In genomic region chr14:71320107-71320733, GRCh38 we compare ENCODE assay signal across 8 cellular contexts. TPM values are rescaled to one million over a fixed set of nuclear protein-coding genes. Genes with fewer than 3 reads are reported as not detected.
DNase-seq lines count a peak whose midpoint lies in the region; TF ChIP-seq lines count a peak whose summit lies in the region.

Gene SIPA1L1 (plus strand): TSS chr14:71320476.

- DNase-seq in CMK (ENCODE audit: low read depth) = peak; percentile 93
- DNase-seq in GM20000 (ENCODE audit: low spot score) = peak; percentile 96
- peak; percentile 95 for DNase-seq in HT-29 (ENCODE audit: low spot score)
- peak; percentile 96 to 99 for DNase-seq in NOMO-1 (lab: John Stamatoyannopoulos, UW; ENCODE audit: unreplicated experiment in 2 of 2)
- peak; percentile 98 to 99 (median 98) for DNase-seq in effector memory CD4-positive, alpha-beta T cell
- DNase-seq in medulla oblongata (ENCODE audit: extremely low spot score) = peak; percentile 99
- peak; percentile 96 for DNase-seq in stimulated activated CD8-positive, alpha-beta memory T cell treated with anti-CD3 and anti-CD28 coated beads, Interleukin-12 subunit alpha, Interleukin-12 subunit beta, amount 100 ng/mL, for 1 hour (ENCODE audit: low read depth)

- peak within 1 kb of the TSS; percentile 93 for H3K4me3 ChIP-seq in effector memory CD4-positive, alpha-beta T cell (ENCODE audit: insufficient read depth, low read depth, low read length, poor library complexity, severe bottlenecking)

- POLR2A ChIA-PET in activated CD8-positive, alpha-beta memory T cell treated with anti-CD3 and anti-CD28 coated beads for 36 hours (lab: Charles Lee) = interaction anchor here (0.7 to 1.1 kb wide), 2 partner anchors 235 to 432 kb away, joined by 3 to 7 read pairs; no protein-coding TSS in a partner anchor

- H3K27me3 ChIP-seq in effector memory CD4-positive, alpha-beta T cell (replicated peaks; ENCODE audit: control insufficient read depth, insufficient read depth, low read length, poor library complexity, severe bottlenecking) = no peaks in the 10 kb centered on the region

- H3K4me1 ChIP-seq in effector memory CD4-positive, alpha-beta T cell (ENCODE audit: control insufficient read depth, insufficient read depth, low read length, poor library complexity, severe bottlenecking) = peaks cover 23% of the 10 kb centered on the region

- peak within 1 kb of the TSS; percentile 97 for H3K27ac ChIP-seq in effector memory CD4-positive, alpha-beta T cell (ENCODE audit: insufficient read depth, low read length, poor library complexity, severe bottlenecking)

- CTCF ChIA-PET in activated CD8-positive, alpha-beta memory T cell treated with anti-CD3 and anti-CD28 coated beads for 36 hours (lab: Charles Lee) = interaction anchor here (1.1 kb wide), 1 partner anchor 13 kb away, joined by 3 read pairs; no protein-coding TSS in a partner anchor

- no peaks in the 10 kb centered on the region for H3K36me3 ChIP-seq in effector memory CD4-positive, alpha-beta T cell (ENCODE audit: control insufficient read depth, insufficient read depth, low read length)

- TF ChIP-seq CTCF in GM20000 (IDR thresholded peaks at IDR 0.05; ENCODE audit: extremely low read depth, missing control alignments) = no peak

- no peaks in the 10 kb centered on the region for H3K9me3 ChIP-seq in effector memory CD4-positive, alpha-beta T cell (ENCODE audit: control insufficient read depth, low read length)

RNA-seq across cellular contexts. Expression of gene SIPA1L1, which starts in this region (rescaled TPM):
- total RNA-seq in HT-29 (2014; rRNA removed; shearing (Covaris generic)) = 15.1 and 19.3 TPM in 2 replicates
- 10 to 100 TPM; 51.4 to 53.0 TPM for total RNA-seq in activated CD8-positive, alpha-beta memory T cell treated with anti-CD3 and anti-CD28 coated beads for 36 hours

Comparison
In these comparisons a context has a peak if more than half of its experiments do, and no peak if none do; other contexts are left out.
1. Peak in every context shown above with its lines: DNase-seq, H3K4me3 ChIP-seq and H3K27ac ChIP-seq.